Comparison of ENCODE assay signal across 1 cellular context in genomic region chr6:3646616-3647362, GRCh38.
TF ChIP-seq lines count a peak whose summit lies in the region.

No MANE protein-coding gene starts in this region.

TF ChIP-seq in GM23338, 12 proteins besides CTCF, POLR2A, EP300 and RAD21 (continued from another document):
- no peak for TF ChIP-seq ZNF462 (CRISPR knock-in tag; IDR thresholded peaks at IDR 0.05)
